ENCODE assay signal across 1 cellular context in the genomic region with DNA sequence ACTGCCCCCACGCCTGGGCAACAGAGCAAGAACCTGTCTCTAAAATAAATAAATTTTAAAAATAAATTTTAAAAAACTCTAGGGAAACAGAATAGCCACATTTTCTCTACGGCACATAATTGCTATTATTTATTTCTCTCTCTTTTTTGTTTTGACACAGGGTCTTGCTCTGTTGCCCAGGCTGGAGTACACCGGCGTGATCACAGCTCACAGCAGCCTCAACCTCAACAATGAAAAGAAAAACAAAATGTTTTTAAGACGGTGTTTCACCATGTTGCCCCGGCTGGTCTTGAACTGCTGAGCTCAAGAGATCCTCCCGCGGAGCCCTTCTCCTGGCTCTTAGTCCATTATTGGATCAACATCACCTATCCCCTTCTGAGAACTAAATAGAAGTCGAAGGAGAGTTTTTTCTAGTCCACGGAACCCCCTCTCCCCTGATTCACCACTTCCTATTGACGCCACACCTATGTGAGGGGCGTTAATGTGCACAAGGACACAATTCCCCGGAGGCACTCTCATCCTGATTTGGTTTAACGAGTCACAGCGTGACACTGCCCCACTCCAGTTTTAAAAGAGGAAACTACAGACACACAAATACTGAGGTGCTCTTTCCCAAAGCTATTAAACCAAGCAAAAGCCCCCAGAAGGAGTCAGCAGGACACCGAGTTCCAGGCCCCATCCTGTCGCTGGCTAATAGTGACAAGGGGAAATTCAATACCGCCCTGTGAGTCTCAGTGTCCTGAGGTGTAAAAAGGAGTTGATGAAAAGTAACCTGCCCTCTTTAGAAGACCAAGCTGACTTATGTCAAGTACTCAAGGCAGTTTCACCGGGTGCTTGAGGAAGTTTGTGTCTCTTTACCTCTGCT.
TF ChIP-seq lines count a peak whose summit lies in the region.

No MANE protein-coding gene starts in this region.

TF ChIP-seq in H1, 55 proteins besides CTCF, POLR2A, EP300 and RAD21 (continued from another document):
- TF ChIP-seq PHF8 (conservative IDR thresholded peaks at IDR 0.05; ENCODE audit: low read depth, low read length) = no peak
